In the genomic region with DNA sequence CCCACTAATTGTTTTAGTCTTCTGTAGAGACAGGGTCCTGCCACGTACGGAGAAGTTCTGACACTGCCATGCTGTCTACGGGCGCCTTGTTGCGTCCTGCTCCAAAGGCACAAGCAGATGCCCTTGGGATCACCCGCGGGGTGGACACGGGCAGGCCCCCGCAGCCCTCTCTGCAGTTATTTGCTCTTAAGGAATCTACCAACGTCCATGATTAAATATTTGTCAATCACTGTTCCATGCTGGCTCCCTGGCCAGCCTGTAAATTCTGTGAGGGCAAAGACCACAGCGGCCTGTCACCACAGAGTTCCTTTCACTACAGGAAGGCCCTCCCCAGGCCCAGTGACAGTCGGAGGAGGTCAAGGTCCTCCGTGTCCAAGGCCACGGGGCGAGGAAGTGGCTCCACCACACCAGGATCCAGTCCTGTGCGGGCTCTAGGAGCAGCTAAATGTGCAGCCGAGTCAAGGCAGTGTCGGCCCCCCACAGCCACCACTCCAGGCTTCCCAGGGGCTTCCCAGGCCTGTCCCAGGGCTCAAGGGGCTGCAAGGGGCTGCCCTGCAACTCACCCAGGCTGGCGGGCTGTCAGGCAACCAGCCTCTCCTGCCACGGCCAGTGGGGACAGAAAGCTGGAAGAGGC, we compare ENCODE assay signal across 10 cellular contexts. TPM values are rescaled to one million over a fixed set of nuclear protein-coding genes. Genes with fewer than 3 reads are reported as not detected.
A peak's percentile ranks its signal among the peaks of the same experiment; 100 is the strongest.
DNase-seq lines count a peak whose midpoint lies in the region; ATAC-seq, FAIRE-seq and TF ChIP-seq lines count a peak whose summit lies in the region.
"Had no signal": no experiment of that assay in that cellular context is flagged by ENCODE, and none has a peak within 500 bp of the region (broad histone marks: within the 10 kb centered on the region; RNA-seq: fewer than 3 reads in every experiment).

No MANE protein-coding gene starts in this region.

- H3K4me1 ChIP-seq in BE2C = peaks cover 3% of the 10 kb centered on the region; the same call in 1 of the 2 replicates
- peaks cover 26% of the 10 kb centered on the region for H3K4me1 ChIP-seq in Karpas-422 (ENCODE audit: low read length)
- H3K4me1 ChIP-seq in naive thymus-derived CD4-positive, alpha-beta T cell (ENCODE audit: control insufficient read depth in 2 of 2, insufficient read depth in 2 of 2, low read length in 2 of 2) = peaks cover 39 to 52% of the 10 kb centered on the region in 2 donors

- TF ChIP-seq CTCF in BE2C (IDR thresholded peaks at IDR 0.05; ENCODE audit: low read depth, low read length) = no peak
- no peak for TF ChIP-seq CTCF in coronary artery (IDR thresholded peaks at IDR 0.05)
- no peak for TF ChIP-seq CTCF in GM20000 (IDR thresholded peaks at IDR 0.05; ENCODE audit: extremely low read depth, missing control alignments)

- peaks cover 63% of the 10 kb centered on the region for H4K20me1 ChIP-seq in Karpas-422 (ENCODE audit: insufficient read depth, low read depth, low read length)

- H3K27me3 ChIP-seq in BE2C = no peaks in the 10 kb centered on the region; the same call in 1 of the 2 replicates
- no peaks in the 10 kb centered on the region for H3K27me3 ChIP-seq in Karpas-422 (ENCODE audit: low read length)
- no peaks in the 10 kb centered on the region for H3K27me3 ChIP-seq in naive thymus-derived CD4-positive, alpha-beta T cell (ENCODE audit: control insufficient read depth in 2 of 2, insufficient read depth in 2 of 2, low read length in 2 of 2)

- H3K9ac ChIP-seq in Karpas-422 (ENCODE audit: low read length) = peak overlapping the region; percentile 100

- no peaks in the 10 kb centered on the region for H3K27me3 Mint-ChIP-seq in naive thymus-derived CD4-positive, alpha-beta T cell

- DNase-seq in BE2C = no peak
- no peak for DNase-seq in Karpas-422
- DNase-seq in coronary artery (ENCODE audit: low spot score) = no peak
- DNase-seq in naive thymus-derived CD4-positive, alpha-beta T cell = no peak
- DNase-seq in GM12891 (ENCODE audit: insufficient read length, low spot score) = no peak
- no peak for DNase-seq in GM20000 (ENCODE audit: low spot score)
- DNase-seq in T1000 (lab: John Stamatoyannopoulos, UW) = no peak
- DNase-seq: SW 1271 had no signal

- peaks cover 31% of the 10 kb centered on the region for H3K36me3 ChIP-seq in BE2C
- peaks cover 8% of the 10 kb centered on the region; the same call in 1 of the 2 replicates for H3K36me3 ChIP-seq in Karpas-422 (ENCODE audit: insufficient read depth, low read length)
- peaks cover 0 to 50% (median 0%) of the 10 kb centered on the region in 3 experiments for H3K36me3 ChIP-seq in naive thymus-derived CD4-positive, alpha-beta T cell (ENCODE audit: control insufficient read depth in 2 of 3, insufficient read depth in 3 of 3, low read length in 3 of 3)

- peak overlapping the region; percentile 88 for H3K4me2 ChIP-seq in Karpas-422 (ENCODE audit: low read depth, low read length, poor library complexity, severe bottlenecking)

- CTCF ChIA-PET in naive thymus-derived CD4-positive, alpha-beta T cell (lab: Charles Lee) = interaction anchor here (0.5 to 1.2 kb wide), 3 partner anchors 26 to 245 kb away, joined by 3 to 5 read pairs (median 4); no protein-coding TSS in a partner anchor

- peaks cover 0 to 5% (median 0%) of the 10 kb centered on the region in 5 donors for H3K36me3 Mint-ChIP-seq in naive thymus-derived CD4-positive, alpha-beta T cell

- intact Hi-C loops in naive thymus-derived CD4-positive, alpha-beta T cell (cut with micrococcal nuclease) = loop anchor here (1.0 to 10.0 kb wide), 11 partner anchors 22 to 744 kb away; partner anchors contain the start of genes FGF22 (in 2 of the 2), POLRMT (in 2 of the 2), ATP5F1D (in 1 of the 2) and BSG (in 1 of the 2)

- H3K27ac ChIP-seq in Karpas-422 (ENCODE audit: low read length) (no peak overlapping the region), coronary artery (peak overlapping the region in 1 of 2 donors; percentile 94)
- H3K27ac ChIP-seq in naive thymus-derived CD4-positive, alpha-beta T cell (ENCODE audit: low read depth, low read length) = peak overlapping the region; percentile 96

- no peak overlapping the region for H2AFZ ChIP-seq in Karpas-422 (ENCODE audit: low read length)

- ATAC-seq in naive thymus-derived CD4-positive, alpha-beta T cell = no peak
- ATAC-seq in GM21528 (IDR thresholded peaks at IDR 0.05; ENCODE audit: low FRiP score, unreplicated experiment) = no peak

- H3K4me3 ChIP-seq in BE2C (ENCODE audit: low read depth, low read length) = peak overlapping the region; percentile 86
- H3K4me3 ChIP-seq in Karpas-422 (ENCODE audit: low read length) = peak overlapping the region; percentile 82
- H3K4me3 ChIP-seq in coronary artery = peak overlapping the region; percentile 90
- peak overlapping the region; percentile 92 for H3K4me3 ChIP-seq in naive thymus-derived CD4-positive, alpha-beta T cell (ENCODE audit: low read length)

- POLR2A ChIA-PET in naive thymus-derived CD4-positive, alpha-beta T cell (lab: Charles Lee) = interaction anchor here (0.6 to 2.0 kb wide), 16 partner anchors 11 to 614 kb away, joined by 3 to 18 read pairs (median 3); partner anchors contain the start of genes FAM174C, POLRMT, PTBP1 and TPGS1

- peaks cover 24 to 60% (median 36%) of the 10 kb centered on the region in 7 donors for H3K4me1 Mint-ChIP-seq in naive thymus-derived CD4-positive, alpha-beta T cell

- no peak for TF ChIP-seq POLR2A in GM12891 (IDR thresholded peaks at IDR 0.05; ENCODE audit: low read depth, low read length)

- no peaks in the 10 kb centered on the region for H3K9me2 ChIP-seq in Karpas-422 (replicated peaks; ENCODE audit: insufficient read depth, low read length)

- FAIRE-seq in GM12891 (lab: Jason Lieb, UNC) = no peak

- H3K9me3 Mint-ChIP-seq in naive thymus-derived CD4-positive, alpha-beta T cell = peaks cover 0 to 3% (median 0%) of the 10 kb centered on the region in 11 donors

- peak overlapping the region; percentile 93 to 98 (median 97) for H3K27ac Mint-ChIP-seq in naive thymus-derived CD4-positive, alpha-beta T cell

- H3K79me2 ChIP-seq in Karpas-422 (ENCODE audit: low read length) = peaks cover 70% of the 10 kb centered on the region

- H3K9me3 ChIP-seq in BE2C (no peaks in the 10 kb centered on the region; the same call in 1 of the 2 replicates), Karpas-422 (ENCODE audit: low read length) (no peaks in the 10 kb centered on the region)
- no peaks in the 10 kb centered on the region for H3K9me3 ChIP-seq in naive thymus-derived CD4-positive, alpha-beta T cell (ENCODE audit: control insufficient read depth in 2 of 3, low read length in 3 of 3)

- peak overlapping the region; percentile 95 to 99 (median 98) for H3K4me3 Mint-ChIP-seq in naive thymus-derived CD4-positive, alpha-beta T cell

TF ChIP-seq in GM12891, 5 proteins besides CTCF, POLR2A, EP300 and RAD21:
- TF ChIP-seq POU2F2 (IDR thresholded peaks at IDR 0.05; ENCODE audit: low read depth, low read length) (no peak), POLR2AphosphoS5 (IDR thresholded peaks at IDR 0.05; ENCODE audit: low read depth, low read length) (no peak), TAF1 (IDR thresholded peaks at IDR 0.05; ENCODE audit: low read depth, low read length) (no peak), SPI1 (IDR thresholded peaks at IDR 0.05; ENCODE audit: low read depth, low read length) (no peak)

RNA-seq across cellular contexts. Expression of gene RNF126, which starts 2.1 kb away (rescaled TPM):
- 208 TPM for polyA plus RNA-seq in BE2C (2012; ENCODE audit: insufficient read depth, insufficient read length, low read depth)
- 36.5 and 66.5 TPM in 2 replicates for total RNA-seq in Karpas-422 (2014; rRNA removed; shearing (Covaris generic); ENCODE audit: low replicate concordance)
- total RNA-seq in naive thymus-derived CD4-positive, alpha-beta T cell = 100 to 1,000 TPM in 3 of 5 experiments, 10 to 100 TPM in 2; 75.1 to 110 (median 101) TPM
- 10 to 100 TPM; 55.3 to 70.3 TPM for polyA plus RNA-seq in naive thymus-derived CD4-positive, alpha-beta T cell
- polyA plus RNA-seq in GM12891 (2012; ENCODE audit: low read depth, missing spikeins) = 45.1 TPM

RNA-seq across cellular contexts. Expression of gene FSTL3, which starts 15.3 kb away (rescaled TPM):
- polyA plus RNA-seq in BE2C (2012; ENCODE audit: insufficient read depth, insufficient read length, low read depth) = 5.4 TPM
- 2.3 and 3.0 TPM in 2 replicates for total RNA-seq in Karpas-422 (2014; rRNA removed; shearing (Covaris generic); ENCODE audit: low replicate concordance)
- 1 to 10 TPM; 3.1 to 6.4 (median 5.0) TPM for total RNA-seq in naive thymus-derived CD4-positive, alpha-beta T cell
- polyA plus RNA-seq in naive thymus-derived CD4-positive, alpha-beta T cell = 1 to 10 TPM; 2.7 to 2.8 TPM
- 20.8 TPM for polyA plus RNA-seq in GM12891 (2012; ENCODE audit: low read depth, missing spikeins)

RNA-seq across cellular contexts. Expression of gene FGF22, which starts 21.2 kb away (rescaled TPM):
- polyA plus RNA-seq in BE2C (2012; ENCODE audit: insufficient read depth, insufficient read length, low read depth) = 3.8 TPM
- total RNA-seq in Karpas-422 (2014; rRNA removed; shearing (Covaris generic); ENCODE audit: low replicate concordance) = not detected in 2 replicates
- 1 to 10 TPM in 2 of 5 experiments, under 1 TPM in 2, not detected in 1; 0.17 to 1.8 (median 0.95) TPM for total RNA-seq in naive thymus-derived CD4-positive, alpha-beta T cell
- polyA plus RNA-seq in naive thymus-derived CD4-positive, alpha-beta T cell = not detected
- polyA plus RNA-seq in GM12891 (2012; ENCODE audit: low read depth, missing spikeins) = 0.09 TPM

RNA-seq across cellular contexts. Expression of gene POLRMT, which starts 27.6 kb away (rescaled TPM):
- 246 TPM for polyA plus RNA-seq in BE2C (2012; ENCODE audit: insufficient read depth, insufficient read length, low read depth)
- 51.5 and 60.6 TPM in 2 replicates for total RNA-seq in Karpas-422 (2014; rRNA removed; shearing (Covaris generic); ENCODE audit: low replicate concordance)
- total RNA-seq in naive thymus-derived CD4-positive, alpha-beta T cell = 100 to 1,000 TPM in 1 of 5 experiments, 10 to 100 TPM in 4; 61.2 to 105 (median 71.3) TPM
- 10 to 100 TPM; 37.4 to 51.8 TPM for polyA plus RNA-seq in naive thymus-derived CD4-positive, alpha-beta T cell
- polyA plus RNA-seq in GM12891 (2012; ENCODE audit: low read depth, missing spikeins) = 33.5 TPM

RNA-seq across cellular contexts. Expression of gene PRSS57, which starts 34.3 kb away (rescaled TPM):
- 1.0 TPM for polyA plus RNA-seq in BE2C (2012; ENCODE audit: insufficient read depth, insufficient read length, low read depth)
- not detected in 2 replicates for total RNA-seq in Karpas-422 (2014; rRNA removed; shearing (Covaris generic); ENCODE audit: low replicate concordance)
- total RNA-seq in naive thymus-derived CD4-positive, alpha-beta T cell = 1 to 10 TPM in 1 of 5 experiments, under 1 TPM in 1, not detected in 3; 0.27 to 2.1 TPM
- not detected for polyA plus RNA-seq in naive thymus-derived CD4-positive, alpha-beta T cell
- polyA plus RNA-seq in GM12891 (2012; ENCODE audit: low read depth, missing spikeins) = not detected
- total RNA-seq: posterior vena cava had no signal
